In the genomic region with DNA sequence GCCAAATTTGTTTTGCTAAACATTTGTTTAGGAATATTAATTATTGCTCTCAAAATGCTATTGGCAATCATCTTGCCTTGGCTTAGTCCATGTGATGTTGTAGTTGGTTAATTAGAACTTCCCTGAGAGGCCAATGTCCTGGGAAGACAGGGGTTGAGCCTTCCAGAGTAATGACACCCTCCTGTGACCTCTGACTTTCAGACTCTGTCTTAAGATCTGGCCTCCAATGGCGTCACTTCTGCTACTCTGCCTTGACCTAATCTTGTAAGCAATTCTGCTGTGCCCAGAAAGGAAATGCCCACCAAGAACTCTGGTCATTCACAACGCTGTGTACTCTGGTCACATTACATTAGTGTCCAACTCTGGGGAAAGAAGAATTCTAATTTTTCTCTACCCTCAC, we compare ENCODE assay signal across 19 cellular contexts.
A peak's percentile ranks its signal among the peaks of the same experiment; 100 is the strongest.
DNase-seq lines count a peak whose midpoint lies in the region; ATAC-seq and TF ChIP-seq lines count a peak whose summit lies in the region.
"Had no signal": no experiment of that assay in that cellular context is flagged by ENCODE, and none has a peak within 500 bp of the region (broad histone marks: within the 10 kb centered on the region; RNA-seq: fewer than 3 reads in every experiment).

No MANE protein-coding gene starts in this region.

- peaks cover 61% of the 10 kb centered on the region for H3K4me1 ChIP-seq in GM23248 (ENCODE audit: insufficient read depth)
- peaks cover 12% of the 10 kb centered on the region for H3K4me1 ChIP-seq in fibroblast of lung (ENCODE audit: control insufficient read depth, extremely low read depth, insufficient read depth, low read length)

- H3K9me3 ChIP-seq in GM23248 (ENCODE audit: low read depth) (no peaks in the 10 kb centered on the region), fibroblast of lung (ENCODE audit: control insufficient read depth, insufficient read depth, low read depth, low read length) (no peaks in the 10 kb centered on the region)
- H3K9me3 ChIP-seq: A549; BLaER1 treated with 17β-estradiol and CSF1 and Interleukin-3, amounts not matched to agents 10 nM and 100 nM had no signal

- peaks cover 86% of the 10 kb centered on the region for H3F3A ChIP-seq in GM23248 (ENCODE audit: insufficient read depth)

- H3K36me3 ChIP-seq in GM23248 (ENCODE audit: low read depth) (peaks cover 24% of the 10 kb centered on the region), fibroblast of lung (ENCODE audit: control insufficient read depth, insufficient read depth, low read length) (no peaks in the 10 kb centered on the region)

- no peak overlapping the region for H3K4me3 Mint-ChIP-seq in osteocyte (ENCODE audit: unreplicated experiment)
- H3K4me3 Mint-ChIP-seq: CD8-positive, alpha-beta T cell had no signal

- H3K9me2 ChIP-seq in GM23248 (ENCODE audit: insufficient read depth) = no peaks in the 10 kb centered on the region

- H3K27me3 ChIP-seq in GM23248 (replicated peaks; ENCODE audit: insufficient read depth) (no peaks in the 10 kb centered on the region), fibroblast of lung (ENCODE audit: control insufficient read depth, insufficient read depth, low read length) (no peaks in the 10 kb centered on the region)
- H3K27me3 ChIP-seq: BLaER1 treated with 17β-estradiol and CSF1 and Interleukin-3, amounts not matched to agents 10 nM and 100 nM had no signal

- peak overlapping the region; percentile 86 for H3K27ac Mint-ChIP-seq in osteocyte (ENCODE audit: unreplicated experiment)
- H3K27ac Mint-ChIP-seq: CD8-positive, alpha-beta T cell had no signal

- H3K27me3 Mint-ChIP-seq in osteocyte (ENCODE audit: unreplicated experiment) = no peaks in the 10 kb centered on the region

- H3K9me3 Mint-ChIP-seq in osteocyte (ENCODE audit: unreplicated experiment) = no peaks in the 10 kb centered on the region
- H3K9me3 Mint-ChIP-seq: CD8-positive, alpha-beta T cell had no signal

- H3K79me2 ChIP-seq in GM23248 (ENCODE audit: insufficient read depth) (peaks cover 96% of the 10 kb centered on the region), fibroblast of lung (ENCODE audit: control insufficient read depth, insufficient read depth, low read length) (peaks cover 29% of the 10 kb centered on the region)

- no peak overlapping the region for H3K4me3 ChIP-seq in GM23248
- H3K4me3 ChIP-seq in fibroblast of lung (replicated peaks in 1 of 4; ENCODE audit: control extremely low read depth in 1 of 4, insufficient read depth in 1 of 4, low read depth in 3 of 4, low read length in 4 of 4) = no peak overlapping the region
- H3K4me3 ChIP-seq: A549; BLaER1 treated with 17β-estradiol and CSF1 and Interleukin-3, amounts not matched to agents 10 nM and 100 nM had no signal

- TF ChIP-seq CTCF in VCaP (conservative IDR thresholded peaks at IDR 0.05) (no peak), fibroblast of lung (conservative IDR thresholded peaks at IDR 0.05 in 1 of 2, IDR thresholded peaks at IDR 0.05 in 1 of 2; ENCODE audit: low read depth in 1 of 2, low read length in 2 of 2) (no peak), osteocyte (IDR thresholded peaks at IDR 0.05) (no peak)

- H3K9ac ChIP-seq in GM23248 (no peak overlapping the region), fibroblast of lung (ENCODE audit: insufficient read depth, low read length) (no peak overlapping the region)
- H3K9ac ChIP-seq: BLaER1 treated with 17β-estradiol and CSF1 and Interleukin-3, amounts not matched to agents 10 nM and 100 nM had no signal

- ATAC-seq in Right ventricle myocardium superior (ENCODE audit: poor library complexity) = no peak
- ATAC-seq in GM19328 (IDR thresholded peaks at IDR 0.05; ENCODE audit: unreplicated experiment) = no peak
- no peak for ATAC-seq in GM21528 (IDR thresholded peaks at IDR 0.05; ENCODE audit: low FRiP score, unreplicated experiment)
- ATAC-seq: CD8-positive, alpha-beta T cell had no signal

- H3K4me2 ChIP-seq in GM23248 (ENCODE audit: unreplicated experiment) (peak overlapping the region; percentile 29), fibroblast of lung (ENCODE audit: extremely low read depth, insufficient read depth, low read length) (peak overlapping the region; percentile 46)
- H3K4me2 ChIP-seq: BLaER1 treated with 17β-estradiol and CSF1 and Interleukin-3, amounts not matched to agents 10 nM and 100 nM had no signal

- DNase-seq in GM23248 (no peak), fibroblast of lung (ENCODE audit: low read depth in 2 of 2) (no peak), osteocyte (ENCODE audit: extremely low spot score, unreplicated experiment) (no peak), Right ventricle myocardium superior (no peak)
- no peak for DNase-seq in activated naive CD4-positive, alpha-beta T cell treated with anti-CD3 and anti-CD28 coated beads, Interleukin-2, amount 50 U/mL, for 16 hours
- DNase-seq: Calu3; CD8-positive, alpha-beta T cell; GF-D8; KBM-7; NCI-H1417; NCI-H187; NCI-H345; NCI-H524 treated with DMSO at 0.1 percent for 48 hours; SIG-M5 had no signal

- WGBS in GM23248 (ENCODE audit: low coverage in 1 of 2, low lambda C conversion rate in 2 of 2, missing lambda C conversion rate in 2 of 2), 2 experiments = 98 to 100% methylated on average over 2 of the region's 2 CpGs

- H3K36me3 Mint-ChIP-seq in osteocyte (ENCODE audit: unreplicated experiment) = peaks cover 27% of the 10 kb centered on the region
- H3K36me3 Mint-ChIP-seq: CD8-positive, alpha-beta T cell had no signal

- H4K20me1 ChIP-seq in GM23248 (ENCODE audit: insufficient read depth) = no peaks in the 10 kb centered on the region
- no peaks in the 10 kb centered on the region for H4K20me1 ChIP-seq in fibroblast of lung (ENCODE audit: control insufficient read depth, extremely low read depth, insufficient read depth, low read length)

- H3K4me1 Mint-ChIP-seq in osteocyte (ENCODE audit: unreplicated experiment) = peaks cover 64% of the 10 kb centered on the region

- intact Hi-C loops in Right ventricle myocardium superior (cut with DNase I) = no loop called here

- in situ Hi-C loops in GM23248 (cut with MboI) = no loop called here

- H2AFZ ChIP-seq in GM23248 = no peak overlapping the region
- no peak overlapping the region for H2AFZ ChIP-seq in fibroblast of lung (ENCODE audit: low read length)

- H3K27ac ChIP-seq in GM23248 = peak overlapping the region; percentile 70
- H3K27ac ChIP-seq in VCaP = peak overlapping the region; percentile 95
- H3K27ac ChIP-seq in fibroblast of lung (ENCODE audit: insufficient read depth, low read length) = peak overlapping the region; percentile 60
- H3K27ac ChIP-seq: BLaER1 treated with 17β-estradiol and CSF1 and Interleukin-3, amounts not matched to agents 10 nM and 100 nM had no signal
